ENCODE assay signal across 7 cellular contexts in genomic region chr1:177126267-177126666, GRCh38. TPM values are rescaled to one million over a fixed set of nuclear protein-coding genes. Genes with fewer than 3 reads are reported as not detected.
"Had no signal": no experiment of that assay in that cellular context is flagged by ENCODE, and none has a peak within 500 bp of the region (broad histone marks: within the 10 kb centered on the region; RNA-seq: fewer than 3 reads in every experiment).

No MANE protein-coding gene starts in this region.

- H3K36me3 ChIP-seq: HAP-1 had no signal

- H3K4me1 ChIP-seq: HAP-1 had no signal

- H3K4me2 ChIP-seq: GM23338 had no signal

- H3K4me3 ChIP-seq: GM23338, HAP-1, K562 had no signal

- FAIRE-seq: HTR-8/SVneo, K562 had no signal

- DNase-seq: H7, IMR-90 had no signal

- H3K9me3 ChIP-seq: HAP-1 had no signal

- H2AFZ ChIP-seq: GM23338 had no signal

RNA-seq across cellular contexts. Expression of gene ASTN1, which starts 38.2 kb away (rescaled TPM):
- total RNA-seq: HT-29 had no signal

RNA-seq across cellular contexts. Expression of gene BRINP2, which starts 44.5 kb away (rescaled TPM):
- total RNA-seq: H7, HT-29, IMR-90, K562 had no signal
- polyA plus RNA-seq: IMR-90, K562 had no signal
